Comparison of ENCODE assay signal across 13 cellular contexts in genomic region chr6:12490904-12491571, GRCh38.
DNase-seq lines count a peak whose midpoint lies in the region; ATAC-seq and TF ChIP-seq lines count a peak whose summit lies in the region.
"Had no signal": no experiment of that assay in that cellular context is flagged by ENCODE, and none has a peak within 500 bp of the region (broad histone marks: within the 10 kb centered on the region; RNA-seq: fewer than 3 reads in every experiment).

No MANE protein-coding gene starts in this region.

- H3K79me2 ChIP-seq in PC-9 (ENCODE audit: low read depth) (no peaks in the 10 kb centered on the region), fibroblast of lung (ENCODE audit: control insufficient read depth, insufficient read depth, low read length) (no peaks in the 10 kb centered on the region)
- H3K79me2 ChIP-seq: parathyroid adenoma had no signal

- peak overlapping the region in 1 of 2 donors; percentile 73 for H3K27ac Mint-ChIP-seq in activated naive CD4-positive, alpha-beta T cell treated with anti-CD3 and anti-CD28 coated beads, Interleukin-2, amount 50 U/mL, for 72 hours
- H3K27ac Mint-ChIP-seq: CD4-positive, alpha-beta T cell had no signal

- 9 to 29% (median 19%) methylated on average over 2 of the region's 2 CpGs for WGBS in spleen, 5 donors

- H3K9me3 Mint-ChIP-seq in activated naive CD4-positive, alpha-beta T cell treated with anti-CD3 and anti-CD28 coated beads, Interleukin-2, amount 50 U/mL, for 72 hours, result peaks cover 0 to 9% of the 10 kb centered on the region in 2 donors
- H3K9me3 Mint-ChIP-seq: CD4-positive, alpha-beta T cell had no signal

- no peak overlapping the region for H3K9ac ChIP-seq in fibroblast of lung (ENCODE audit: insufficient read depth, low read length)
- H3K9ac ChIP-seq: parathyroid adenoma had no signal

- peak; percentile 47 to 90 for ATAC-seq in activated naive CD4-positive, alpha-beta T cell treated with anti-CD3 and anti-CD28 coated beads, Interleukin-2, amount 50 U/mL, for 72 hours

- H3K4me2 ChIP-seq in PC-9 (no peak overlapping the region), fibroblast of lung (ENCODE audit: extremely low read depth, insufficient read depth, low read length) (peak overlapping the region; percentile 65)

- CTCF ChIA-PET in PC-9 (lab: Charles Lee), result no interaction called here

- no peaks in the 10 kb centered on the region for H3K27me3 ChIP-seq in PC-9 (ENCODE audit: insufficient read depth, low read depth)
- no peaks in the 10 kb centered on the region for H3K27me3 ChIP-seq in fibroblast of lung (ENCODE audit: control insufficient read depth, insufficient read depth, low read length)
- peaks cover 0 to 12% (median 0%) of the 10 kb centered on the region in 7 donors for H3K27me3 ChIP-seq in spleen (replicated peaks in 1 of 7)
- H3K27me3 ChIP-seq in WERI-Rb-1 (ENCODE audit: insufficient read depth, low read depth, severe bottlenecking), result no peaks in the 10 kb centered on the region
- H3K27me3 ChIP-seq: esophagus muscularis mucosa had no signal

- TF ChIP-seq POLR2A in spleen (IDR thresholded peaks at IDR 0.05), result no peak

- no peak overlapping the region for H3K4me3 ChIP-seq in PC-9
- no peak overlapping the region for H3K4me3 ChIP-seq in fibroblast of lung (replicated peaks in 1 of 4; ENCODE audit: control extremely low read depth in 1 of 4, insufficient read depth in 1 of 4, low read depth in 3 of 4, low read length in 4 of 4)
- H3K4me3 ChIP-seq in spleen, result no peak overlapping the region
- no peak overlapping the region for H3K4me3 ChIP-seq in WERI-Rb-1 (ENCODE audit: low read depth, low read length)
- H3K4me3 ChIP-seq: esophagus muscularis mucosa had no signal

- peaks cover 19% of the 10 kb centered on the region for H3F3A ChIP-seq in PC-9 (ENCODE audit: insufficient read depth, low read depth)

- H2AFZ ChIP-seq in PC-9, result peak overlapping the region; percentile 7; the same call in 1 of the 2 replicates
- no peak overlapping the region for H2AFZ ChIP-seq in fibroblast of lung (ENCODE audit: low read length)
- H2AFZ ChIP-seq: parathyroid adenoma had no signal

- peaks cover 0 to 10% of the 10 kb centered on the region in 2 donors for H3K36me3 Mint-ChIP-seq in activated naive CD4-positive, alpha-beta T cell treated with anti-CD3 and anti-CD28 coated beads, Interleukin-2, amount 50 U/mL, for 72 hours

- H3K4me1 ChIP-seq in PC-9 (replicated peaks; ENCODE audit: insufficient read depth) (peaks cover 29% of the 10 kb centered on the region), fibroblast of lung (ENCODE audit: control insufficient read depth, extremely low read depth, insufficient read depth, low read length) (peaks cover 9% of the 10 kb centered on the region), spleen (peaks cover 0 to 8% (median 0%) of the 10 kb centered on the region in 6 donors)
- H3K4me1 ChIP-seq: parathyroid adenoma had no signal

- intact Hi-C loops in PC-9 (cut with micrococcal nuclease; ENCODE audit: unreplicated experiment) (no loop called here), spleen (cut with DNase I; ENCODE audit: low total_unique reads) (no loop called here)

- H3K36me3 ChIP-seq in PC-9 (ENCODE audit: low read depth) (no peaks in the 10 kb centered on the region), fibroblast of lung (ENCODE audit: control insufficient read depth, insufficient read depth, low read length) (no peaks in the 10 kb centered on the region), spleen (no peaks in the 10 kb centered on the region), WERI-Rb-1 (no peaks in the 10 kb centered on the region)
- H3K36me3 ChIP-seq: esophagus muscularis mucosa had no signal

- H4K20me1 ChIP-seq in PC-9 (ENCODE audit: insufficient read depth) (no peaks in the 10 kb centered on the region), fibroblast of lung (ENCODE audit: control insufficient read depth, extremely low read depth, insufficient read depth, low read length) (no peaks in the 10 kb centered on the region)

- POLR2A ChIA-PET in PC-9 (lab: Charles Lee; ENCODE audit: unreplicated experiment), result no interaction called here

- no peaks in the 10 kb centered on the region for H3K9me2 ChIP-seq in PC-9 (ENCODE audit: insufficient read depth)

- no TSS peak for BruUV-seq in PC-9 (replicated peaks; lab: Mats Ljungman, UMichigan)

- no peak for TF ChIP-seq CTCF in PC-9 (conservative IDR thresholded peaks at IDR 0.05)
- no peak for TF ChIP-seq CTCF in fibroblast of lung (conservative IDR thresholded peaks at IDR 0.05 in 1 of 2, IDR thresholded peaks at IDR 0.05 in 1 of 2; ENCODE audit: low read depth in 1 of 2, low read length in 2 of 2)
- TF ChIP-seq CTCF in spleen (IDR thresholded peaks at IDR 0.05 in 8 of 11, conservative IDR thresholded peaks at IDR 0.05 in 3 of 11), result no peak
- TF ChIP-seq CTCF in WERI-Rb-1 (IDR thresholded peaks at IDR 0.05; ENCODE audit: low read depth, low read length), result no peak

- H3K27ac ChIP-seq in PC-9 (peak overlapping the region; percentile 87), fibroblast of lung (ENCODE audit: insufficient read depth, low read length) (peak overlapping the region; percentile 47), spleen (peak overlapping the region in 7 of 8 donors; percentile 11 to 66 (median 45)), WERI-Rb-1 (no peak overlapping the region)
- H3K27ac ChIP-seq: esophagus muscularis mucosa, parathyroid adenoma had no signal

- peak in 1 of 2 donors; percentile 16 for DNase-seq in activated naive CD4-positive, alpha-beta T cell treated with anti-CD3 and anti-CD28 coated beads, Interleukin-2, amount 50 U/mL, for 72 hours (ENCODE audit: low spot score in 2 of 2)
- no peak for DNase-seq in activated naive CD4-positive, alpha-beta T cell treated with Interleukin-2 at 50 U/mL for 16 hours
- DNase-seq in PC-9 (peak; percentile 12 to 68), fibroblast of lung (ENCODE audit: low read depth in 2 of 2) (peak; percentile 82 to 98), spleen (no peak), WERI-Rb-1 (no peak), LoVo (ENCODE audit: low spot score) (no peak)
- no peak for DNase-seq in stimulated activated naive CD4-positive, alpha-beta T cell treated with Interleukin-2 at 50 U/mL for 16 hours (lab: John Stamatoyannopoulos, UW)
- DNase-seq: CD4-positive, alpha-beta T cell; NCI-H345; substantia nigra had no signal

- peaks cover 7% of the 10 kb centered on the region; the same call in 1 of the 2 replicates for H3K9me3 ChIP-seq in PC-9 (ENCODE audit: insufficient read depth, low read depth)
- H3K9me3 ChIP-seq in fibroblast of lung (ENCODE audit: control insufficient read depth, insufficient read depth, low read depth, low read length), result no peaks in the 10 kb centered on the region
- H3K9me3 ChIP-seq in spleen, result no peaks in the 10 kb centered on the region
- no peaks in the 10 kb centered on the region for H3K9me3 ChIP-seq in WERI-Rb-1 (ENCODE audit: severe bottlenecking)
- H3K9me3 ChIP-seq: esophagus muscularis mucosa had no signal

Comparison
In these comparisons a context has a peak if more than half of its experiments do, and no peak if none do; other contexts are left out.
1. DNase-seq: peak in PC-9 (2 of 2) and fibroblast of lung (2 of 2); none in activated naive CD4-positive, alpha-beta T cell treated with Interleukin-2 at 50 U/mL for 16 hours (single experiment), spleen (single experiment), WERI-Rb-1 (single experiment), stimulated activated naive CD4-positive, alpha-beta T cell treated with Interleukin-2 at 50 U/mL for 16 hours (single experiment) and LoVo (single experiment).